9 cellular contexts compared by ENCODE assay signal in genomic region chr3:37993067-37993809, GRCh38. TPM values are rescaled to one million over a fixed set of nuclear protein-coding genes. Genes with fewer than 3 reads are reported as not detected.
DNase-seq lines count a peak whose midpoint lies in the region; TF ChIP-seq lines count a peak whose summit lies in the region.
"Had no signal": no experiment of that assay in that cellular context is flagged by ENCODE, and none has a peak within 500 bp of the region (broad histone marks: within the 10 kb centered on the region; RNA-seq: fewer than 3 reads in every experiment).

No MANE protein-coding gene starts in this region.

- no peak overlapping the region for H3K4me2 ChIP-seq in mesenchymal stem cell (ENCODE audit: low read length, poor library complexity, severe bottlenecking)

- no peak overlapping the region for H2AK5ac ChIP-seq in mesenchymal stem cell (ENCODE audit: low read length, severe bottlenecking)

- peaks cover 0 to 31% of the 10 kb centered on the region in 2 experiments for H3K27me3 ChIP-seq in mesenchymal stem cell (ENCODE audit: control insufficient read depth in 1 of 2, insufficient read depth in 1 of 2, low read length in 2 of 2)

- H3K27ac Mint-ChIP-seq in activated naive CD4-positive, alpha-beta T cell treated with anti-CD3 and anti-CD28 coated beads, Interleukin-2, amount 10 ng/mL, durations not matched to agents 7 days and 5 days = peak overlapping the region; percentile 94
- H3K27ac Mint-ChIP-seq in type B pancreatic cell = peak overlapping the region; percentile 98

- peaks cover 2 to 20% of the 10 kb centered on the region in 2 experiments for H3K36me3 ChIP-seq in mesenchymal stem cell (ENCODE audit: control insufficient read depth in 1 of 2, insufficient read depth in 2 of 2, low read depth in 1 of 2, low read length in 2 of 2)

- H3K4me3 ChIP-seq in astrocyte of the spinal cord (ENCODE audit: low read depth, low read length) (peak overlapping the region; percentile 63), mesenchymal stem cell (ENCODE audit: insufficient read depth in 1 of 2, low read depth in 1 of 2, low read length in 2 of 2) (peak overlapping the region in 1 of 2 experiments; percentile 89)

- no peak overlapping the region for H3K27ac ChIP-seq in mesenchymal stem cell (ENCODE audit: low read length, poor library complexity, severe bottlenecking)

- no peak overlapping the region for H2BK5ac ChIP-seq in mesenchymal stem cell (ENCODE audit: low read depth, low read length, poor library complexity, severe bottlenecking)

- TF ChIP-seq CTCF in astrocyte of the spinal cord (IDR thresholded peaks at IDR 0.05; ENCODE audit: low read depth, low read length) (no peak), type B pancreatic cell (conservative IDR thresholded peaks at IDR 0.05) (no peak)

- H2AFZ ChIP-seq in mesenchymal stem cell (ENCODE audit: low read depth, low read length) = no peak overlapping the region

- H3K9ac ChIP-seq in mesenchymal stem cell (ENCODE audit: low read length) = peak overlapping the region; percentile 95

- H3K18ac ChIP-seq in mesenchymal stem cell (ENCODE audit: low read depth in 1 of 2, low read length in 2 of 2) = peak overlapping the region in 1 of 2 experiments; percentile 55

- H3K14ac ChIP-seq in mesenchymal stem cell (ENCODE audit: low read length in 2 of 2) = no peak overlapping the region

- H3K27me3 Mint-ChIP-seq in activated naive CD4-positive, alpha-beta T cell treated with anti-CD3 and anti-CD28 coated beads, Interleukin-2, amount 10 ng/mL, durations not matched to agents 7 days and 5 days = peaks cover 14% of the 10 kb centered on the region
- H3K27me3 Mint-ChIP-seq in type B pancreatic cell = no peaks in the 10 kb centered on the region

- peak overlapping the region; percentile 92 for H3K4me3 Mint-ChIP-seq in activated naive CD4-positive, alpha-beta T cell treated with anti-CD3 and anti-CD28 coated beads, Interleukin-2, amount 10 ng/mL, durations not matched to agents 7 days and 5 days
- H3K4me3 Mint-ChIP-seq in type B pancreatic cell = peak overlapping the region; percentile 89

- H3K79me1 ChIP-seq in mesenchymal stem cell (replicated peaks; ENCODE audit: low read length, poor library complexity, severe bottlenecking) = no peaks in the 10 kb centered on the region

- no peak overlapping the region for H2BK12ac ChIP-seq in mesenchymal stem cell (ENCODE audit: low read length in 2 of 2)

- peak overlapping the region in 1 of 2 experiments; percentile 6 for H3K4ac ChIP-seq in mesenchymal stem cell (ENCODE audit: low read depth in 1 of 2, low read length in 2 of 2)

- no peak overlapping the region for H3K23ac ChIP-seq in mesenchymal stem cell (ENCODE audit: low read length in 2 of 2)

- no peaks in the 10 kb centered on the region for H3K9me3 ChIP-seq in mesenchymal stem cell (ENCODE audit: control insufficient read depth, low read length)

- no peak overlapping the region for H2BK15ac ChIP-seq in mesenchymal stem cell (ENCODE audit: low read depth, poor library complexity, severe bottlenecking)

- H3K9me3 Mint-ChIP-seq in activated naive CD4-positive, alpha-beta T cell treated with anti-CD3 and anti-CD28 coated beads, Interleukin-2, amount 10 ng/mL, durations not matched to agents 7 days and 5 days = no peaks in the 10 kb centered on the region
- no peaks in the 10 kb centered on the region for H3K9me3 Mint-ChIP-seq in type B pancreatic cell

- H3K4me1 ChIP-seq in mesenchymal stem cell (ENCODE audit: control insufficient read depth, insufficient read depth, low read depth, low read length) = peaks cover 12% of the 10 kb centered on the region

- no peak overlapping the region for H2BK120ac ChIP-seq in mesenchymal stem cell (ENCODE audit: low read depth, low read length)

- WGBS in mesenchymal stem cell = 86% methylated on average over 12 of the region's 14 CpGs

- peak overlapping the region; percentile 97 for H4K8ac ChIP-seq in mesenchymal stem cell (ENCODE audit: low read length)

- peaks cover 21% of the 10 kb centered on the region for H3K36me3 Mint-ChIP-seq in activated naive CD4-positive, alpha-beta T cell treated with anti-CD3 and anti-CD28 coated beads, Interleukin-2, amount 10 ng/mL, durations not matched to agents 7 days and 5 days
- peaks cover 7% of the 10 kb centered on the region for H3K36me3 Mint-ChIP-seq in type B pancreatic cell

- no peak overlapping the region for H4K91ac ChIP-seq in mesenchymal stem cell (ENCODE audit: low read length)

- in situ Hi-C loops in astrocyte of the spinal cord (cut with HindIII; ENCODE audit: low sequenced_read_pairs) = no loop called here

- H3K4me1 Mint-ChIP-seq in activated naive CD4-positive, alpha-beta T cell treated with anti-CD3 and anti-CD28 coated beads, Interleukin-2, amount 10 ng/mL, durations not matched to agents 7 days and 5 days = peaks cover 50% of the 10 kb centered on the region
- H3K4me1 Mint-ChIP-seq in type B pancreatic cell (ENCODE audit: unreplicated experiment) = peaks cover 46% of the 10 kb centered on the region

- CTCF ChIA-PET in activated naive CD4-positive, alpha-beta T cell treated with anti-CD3 and anti-CD28 coated beads, Interleukin-2, amount 10 ng/mL, durations not matched to agents 7 days and 5 days (lab: Charles Lee) = interaction anchor here (1.4 to 2.1 kb wide), 4 partner anchors 11 to 138 kb away, joined by 4 to 12 read pairs (median 6); no protein-coding TSS in a partner anchor

- DNase-seq in activated naive CD4-positive, alpha-beta T cell treated with anti-CD3 and anti-CD28 coated beads, Interleukin-2, amount 10 ng/mL, durations not matched to agents 7 days and 5 days = no peak
- no peak for DNase-seq in activated naive CD4-positive, alpha-beta T cell treated with Interleukin-2 at 50 U/mL for 16 hours
- DNase-seq in astrocyte of the spinal cord (ENCODE audit: low read depth, low spot score) = no peak
- no peak for DNase-seq in mesenchymal stem cell
- DNase-seq in type B pancreatic cell (ENCODE audit: extremely low spot score, unreplicated experiment) = no peak
- no peak for DNase-seq in OCI-M1 (lab: John Stamatoyannopoulos, UW)
- no peak for DNase-seq in NCI-H1092 (lab: John Stamatoyannopoulos, UW)
- no peak for DNase-seq in stimulated activated CD4-positive, alpha-beta T cell treated with anti-CD3 and anti-CD28 coated beads, Interleukin-2, amount 100 ng/mL, for 48 hours

RNA-seq across cellular contexts. Expression of gene VILL, which starts 2.7 kb away (rescaled TPM):
- 0.98 TPM for polyA plus RNA-seq in mesenchymal stem cell (2013, experiment 1 of 2)
- polyA plus RNA-seq in mesenchymal stem cell (2013, experiment 2 of 2) = 1.0 TPM
- total RNA-seq in type B pancreatic cell (ENCODE audit: low replicate concordance) = 14.2 and 16.9 TPM in 2 replicates
- total RNA-seq: H4 had no signal

RNA-seq across cellular contexts. Expression of gene PLCD1, which starts 36.2 kb away (rescaled TPM):
- 16.1 TPM for polyA plus RNA-seq in mesenchymal stem cell (2013, experiment 1 of 2)
- polyA plus RNA-seq in mesenchymal stem cell (2013, experiment 2 of 2) = 16.2 TPM
- 28.7 and 31.6 TPM in 2 replicates for total RNA-seq in type B pancreatic cell (ENCODE audit: low replicate concordance)

RNA-seq across cellular contexts. Expression of gene DLEC1, which starts 45.8 kb away (rescaled TPM):
- 0.01 TPM for polyA plus RNA-seq in mesenchymal stem cell (2013, experiment 1 of 2)
- 0.01 TPM for polyA plus RNA-seq in mesenchymal stem cell (2013, experiment 2 of 2)
- total RNA-seq in type B pancreatic cell (ENCODE audit: low replicate concordance) = 0.76 and 3.2 TPM in 2 replicates
